8 cellular contexts compared by ENCODE assay signal in genomic region chr11:94974178-94974577, GRCh38. TPM values are rescaled to one million over a fixed set of nuclear protein-coding genes. Genes with fewer than 3 reads are reported as not detected.
DNase-seq lines count a peak whose midpoint lies in the region; ATAC-seq and TF ChIP-seq lines count a peak whose summit lies in the region.

No MANE protein-coding gene starts in this region.

- TF ChIP-seq CTCF in heart right ventricle (IDR thresholded peaks at IDR 0.05) (no peak), breast epithelium (IDR thresholded peaks at IDR 0.05) (no peak)

- TF ChIP-seq POLR2A in breast epithelium (IDR thresholded peaks at IDR 0.05): no peak

- no peaks in the 10 kb centered on the region for H3K9me3 ChIP-seq in heart right ventricle
- H3K9me3 ChIP-seq in breast epithelium: no peaks in the 10 kb centered on the region
- no peaks in the 10 kb centered on the region for H3K9me3 ChIP-seq in mucosa of rectum (ENCODE audit: control insufficient read depth in 2 of 2, low read length in 2 of 2)
- no peaks in the 10 kb centered on the region for H3K9me3 ChIP-seq in aorta (ENCODE audit: control insufficient read depth, low read length)

- H3K4me3 ChIP-seq in heart right ventricle (peak overlapping the region; percentile 67 to 97 (median 84)), breast epithelium (peak overlapping the region; percentile 80 to 91 (median 89)), mucosa of rectum (ENCODE audit: low read length in 2 of 2) (peak overlapping the region; percentile 83 to 86), aorta (ENCODE audit: low read length in 2 of 2) (peak overlapping the region; percentile 29 to 71)

- H3K9ac ChIP-seq in mucosa of rectum (ENCODE audit: low read depth in 1 of 2, low read length in 2 of 2): peak overlapping the region in 1 of 2 donors; percentile 83

- intact Hi-C loops in heart right ventricle (cut with DNase I): loop anchor here in 6 of 10 donors (5.0 to 10.0 kb wide), 7 partner anchors 93 to 811 kb away; partner anchors contain the start of genes SRSF8 (in 3 of the 6) and FAM76B (in 1 of the 6)
- intact Hi-C loops in Right ventricle myocardium superior (cut with DNase I): loop anchor here (5.0 kb wide), 1 partner anchor 178 kb away; no protein-coding TSS in a partner anchor
- intact Hi-C loops in breast epithelium (cut with DNase I; ENCODE audit: low total_unique reads): no loop called here
- intact Hi-C loops in aorta (cut with DNase I): loop anchor here (5.0 to 10.0 kb wide), 5 partner anchors 91 to 791 kb away; partner anchors contain the start of gene SRSF8 (in 2 of the 2)

- no peaks in the 10 kb centered on the region for H3K27me3 ChIP-seq in heart right ventricle
- no peaks in the 10 kb centered on the region for H3K27me3 ChIP-seq in breast epithelium
- H3K27me3 ChIP-seq in mucosa of rectum (ENCODE audit: control insufficient read depth in 2 of 2, insufficient read depth in 2 of 2, low read length in 2 of 2): no peaks in the 10 kb centered on the region
- H3K27me3 ChIP-seq in aorta (ENCODE audit: control insufficient read depth in 1 of 2, insufficient read depth in 2 of 2, low read length in 1 of 2): no peaks in the 10 kb centered on the region

- peaks cover 2 to 26% (median 15%) of the 10 kb centered on the region in 9 donors for H3K4me1 ChIP-seq in heart right ventricle
- peaks cover 0 to 16% of the 10 kb centered on the region in 2 donors for H3K4me1 ChIP-seq in breast epithelium
- peaks cover 7 to 8% of the 10 kb centered on the region in 2 donors for H3K4me1 ChIP-seq in mucosa of rectum (ENCODE audit: control insufficient read depth in 2 of 2, insufficient read depth in 2 of 2, low read length in 2 of 2)
- H3K4me1 ChIP-seq in aorta (ENCODE audit: control insufficient read depth in 1 of 2, insufficient read depth in 2 of 2, low read length in 2 of 2): no peaks in the 10 kb centered on the region

- DNase-seq in heart right ventricle (no peak), Right ventricle myocardium superior (no peak), breast epithelium (ENCODE audit: low spot score in 2 of 2) (no peak), aorta (no peak), NCI-H446 treated with DMSO at 0.1 percent for 48 hours (lab: John Stamatoyannopoulos, UW) (no peak), medulla oblongata (ENCODE audit: extremely low spot score) (no peak)

- H3K36me3 ChIP-seq in heart right ventricle: peaks cover 0 to 30% (median 26%) of the 10 kb centered on the region in 9 donors
- H3K36me3 ChIP-seq in breast epithelium: peaks cover 6% of the 10 kb centered on the region
- H3K36me3 ChIP-seq in mucosa of rectum (ENCODE audit: control insufficient read depth in 2 of 2, insufficient read depth in 2 of 2, low read length in 2 of 2): peaks cover 21 to 27% of the 10 kb centered on the region in 2 donors
- H3K36me3 ChIP-seq in aorta (ENCODE audit: control insufficient read depth in 1 of 2, insufficient read depth in 2 of 2, low read length in 1 of 2): peaks cover 0 to 2% of the 10 kb centered on the region in 2 donors

- 47 to 52% methylated on average over 6 of the region's 6 CpGs for WGBS in heart right ventricle, 2 donors
- WGBS in aorta, 2 donors: 41 to 46% methylated on average over 6 of the region's 6 CpGs

- ATAC-seq in heart right ventricle: no peak
- no peak for ATAC-seq in Right ventricle myocardium superior (ENCODE audit: poor library complexity)
- ATAC-seq in aorta (ENCODE audit: low FRiP score): no peak
- ATAC-seq in GM18870 (IDR thresholded peaks at IDR 0.05; ENCODE audit: unreplicated experiment): no peak

- H3K27ac ChIP-seq in heart right ventricle (peak overlapping the region in 2 of 10 donors; percentile 56 to 87), breast epithelium (no peak overlapping the region), mucosa of rectum (ENCODE audit: low read depth in 2 of 2, low read length in 2 of 2) (no peak overlapping the region), aorta (ENCODE audit: low read depth in 1 of 2, low read length in 2 of 2) (no peak overlapping the region)

RNA-seq across cellular contexts. Expression of gene KDM4D, which starts 0.7 kb away (rescaled TPM):
- 1 to 10 TPM in 6 of 10 donors, under 1 TPM in 4; 0.79 to 1.3 (median 1.0) TPM for total RNA-seq in heart right ventricle
- under 1 TPM; 0.22 to 0.57 TPM for polyA plus RNA-seq in heart right ventricle
- total RNA-seq in Right ventricle myocardium superior: 0.40 TPM
- 1 to 10 TPM in 1 of 3 donors, under 1 TPM in 2; 0.33 to 1.2 (median 0.96) TPM for total RNA-seq in breast epithelium
- total RNA-seq in aorta: under 1 TPM; 0.45 to 0.75 TPM
- under 1 TPM; 0.13 to 0.31 TPM for polyA plus RNA-seq in aorta

RNA-seq across cellular contexts. Expression of gene CWC15, which starts 0.8 kb away (rescaled TPM):
- total RNA-seq in heart right ventricle (10 to 100 TPM; 53.1 to 75.4 (median 67.3) TPM), Right ventricle myocardium superior (74.8 TPM), breast epithelium (10 to 100 TPM; 42.9 to 62.7 (median 47.9) TPM), aorta (10 to 100 TPM; 49.7 to 54.7 TPM)
- polyA plus RNA-seq in heart right ventricle (100 to 1,000 TPM in 1 of 2 donors, 10 to 100 TPM in 1; 71.6 to 196 TPM), aorta (10 to 100 TPM; 47.5 to 51.1 TPM)

RNA-seq across cellular contexts. Expression of gene KDM4E, which starts 50.9 kb away (rescaled TPM):
- total RNA-seq in heart right ventricle (not detected), Right ventricle myocardium superior (not detected), breast epithelium (not detected), aorta (not detected)
- polyA plus RNA-seq in heart right ventricle (not detected), aorta (not detected)
